ENCODE assay signal across 21 cellular contexts in genomic region chr2:224749136-224749535, GRCh38. TPM values are rescaled to one million over a fixed set of nuclear protein-coding genes. Genes with fewer than 3 reads are reported as not detected.
A peak's percentile ranks its signal among the peaks of the same experiment; 100 is the strongest.
DNase-seq lines count a peak whose midpoint lies in the region; ATAC-seq, FAIRE-seq and TF ChIP-seq lines count a peak whose summit lies in the region.
"Had no signal": no experiment of that assay in that cellular context is flagged by ENCODE, and none has a peak within 500 bp of the region (broad histone marks: within the 10 kb centered on the region; RNA-seq: fewer than 3 reads in every experiment).

No MANE protein-coding gene starts in this region.

- POLR2A ChIA-PET in HepG2 (lab: Yijun Ruan, JAX): no interaction called here

- in situ Hi-C loops in HepG2 (cut with HindIII; ENCODE audit: extremely low pct_ligation_motif_present, low pct_unique_long_range_greater_than_20kb): no loop called here

- H3K9ac ChIP-seq in HepG2 (ENCODE audit: insufficient read depth, low read depth, low read length): no peak overlapping the region
- no peak overlapping the region for H3K9ac ChIP-seq in kidney (ENCODE audit: low read length in 2 of 2)

- H3K79me2 ChIP-seq in HepG2 (ENCODE audit: insufficient read depth, low read length): no peaks in the 10 kb centered on the region

- ATAC-seq in HepG2 (peak; percentile 35; the same call in 1 of the 3 replicates), HG03175 (IDR thresholded peaks at IDR 0.05; ENCODE audit: unreplicated experiment) (no peak)
- ATAC-seq: activated CD8-positive, alpha-beta T cell treated with anti-CD3 and anti-CD28 coated beads for 36 hours; naive thymus-derived CD4-positive, alpha-beta T cell; sciatic nerve had no signal

- no peaks in the 10 kb centered on the region for H3K27me3 ChIP-seq in BE2C
- no peaks in the 10 kb centered on the region for H3K27me3 ChIP-seq in bronchial epithelial cell (ENCODE audit: control insufficient read depth, insufficient read depth, low read length)
- H3K27me3 ChIP-seq in HepG2 (ENCODE audit: control insufficient read depth in 1 of 2, insufficient read depth in 2 of 2, low read length in 2 of 2): no peaks in the 10 kb centered on the region
- H3K27me3 ChIP-seq: ascending aorta had no signal

- intact Hi-C loops in HepG2 (cut with micrococcal nuclease; ENCODE audit: unreplicated experiment): no loop called here
- intact Hi-C loops in kidney (cut with DNase I): no loop called here

- no peaks in the 10 kb centered on the region for H4K20me1 ChIP-seq in HepG2 (ENCODE audit: insufficient read depth, low read length)

- CTCF ChIA-PET in HepG2 (lab: Yijun Ruan, JAX; ENCODE audit: low intra/inter-chr PET ratio, low total read pairs): no interaction called here

- TF ChIP-seq CTCF in BE2C (IDR thresholded peaks at IDR 0.05; ENCODE audit: low read depth, low read length) (0 out of 2 replicates have a peak, but pooled peaks have one; percentile 16), bronchial epithelial cell (IDR thresholded peaks at IDR 0.05; ENCODE audit: insufficient read depth, low read length, severe bottlenecking) (no peak), HepG2 (CRISPR knock-in tag; IDR thresholded peaks at IDR 0.05) (no peak), kidney (IDR thresholded peaks at IDR 0.05; ENCODE audit: borderline replicate concordance, extremely low read depth, insufficient read depth) (no peak)

- 0% methylated on average over 1 of the region's 1 CpG for WGBS in HepG2 (ENCODE audit: low lambda C conversion rate)

- DNase-seq in BE2C: no peak
- peak; percentile 5 for DNase-seq in HuH-7 (ENCODE audit: low spot score)
- DNase-seq in bronchial epithelial cell (ENCODE audit: low read depth): peak; percentile 20
- no peak for DNase-seq in HepG2 (ENCODE audit: low spot score)
- no peak for DNase-seq in kidney
- no peak for DNase-seq in EL
- no peak for DNase-seq in hypothalamus (lab: John Stamatoyannopoulos, UW)
- DNase-seq: activated CD8-positive, alpha-beta T cell treated with anti-CD3 and anti-CD28 coated beads for 36 hours; CD4-positive, CD25-positive, alpha-beta regulatory T cell; GF-D8; kidney glomerular epithelial cell; MV-4-11; naive thymus-derived CD4-positive, alpha-beta T cell; NCI-H226; stimulated activated naive CD4-positive, alpha-beta T cell treated with Interleukin-2 at 50 U/mL for 16 hours; T-helper 9 cell had no signal

- TF ChIP-seq EP300 in HepG2 (IDR thresholded peaks at IDR 0.05; ENCODE audit: low read depth in 2 of 2, low read length in 2 of 2): no peak
- TF ChIP-seq EP300 in HepG2 (CRISPR knock-in tag; IDR thresholded peaks at IDR 0.05; ENCODE audit: borderline replicate concordance): no peak

- no peaks in the 10 kb centered on the region for H3K36me3 ChIP-seq in BE2C
- H3K36me3 ChIP-seq in bronchial epithelial cell (ENCODE audit: control insufficient read depth, insufficient read depth, low read length): no peaks in the 10 kb centered on the region
- H3K36me3 ChIP-seq in HepG2 (replicated peaks in 1 of 2; ENCODE audit: control insufficient read depth in 1 of 2, insufficient read depth in 2 of 2, low read length in 2 of 2): no peaks in the 10 kb centered on the region
- H3K36me3 ChIP-seq in kidney (ENCODE audit: control insufficient read depth in 1 of 2, insufficient read depth in 2 of 2, low read length in 2 of 2): no peaks in the 10 kb centered on the region
- H3K36me3 ChIP-seq: ascending aorta had no signal

- TF ChIP-seq POLR2A in HepG2 (IDR thresholded peaks at IDR 0.05; ENCODE audit: insufficient read depth in 1 of 2, low read depth in 2 of 2, low read length in 2 of 2): no peak

- no peak overlapping the region for H2AFZ ChIP-seq in HepG2 (ENCODE audit: low read length)

- H3K9me3 ChIP-seq in BE2C: no peaks in the 10 kb centered on the region
- H3K9me3 ChIP-seq in HepG2 (ENCODE audit: low read length): no peaks in the 10 kb centered on the region
- H3K9me3 ChIP-seq in kidney (ENCODE audit: control insufficient read depth in 1 of 2, low read length in 2 of 2): no peaks in the 10 kb centered on the region
- H3K9me3 ChIP-seq: ascending aorta had no signal

- no peak for TF ChIP-seq RAD21 in HepG2 (CRISPR knock-in tag; IDR thresholded peaks at IDR 0.05)

- FAIRE-seq in bronchial epithelial cell (lab: Jason Lieb, UNC) (no peak), HepG2 (lab: Jason Lieb, UNC) (no peak), kidney (lab: Jason Lieb, UNC) (no peak)
- FAIRE-seq: GM18507, RCC 7860 had no signal

- H3K4me3 ChIP-seq in BE2C (ENCODE audit: low read depth, low read length) (no peak overlapping the region), bronchial epithelial cell (ENCODE audit: low read depth, low read length) (no peak overlapping the region), HepG2 (replicated peaks in 1 of 3; ENCODE audit: insufficient read depth in 1 of 3, low read depth in 2 of 3, low read length in 3 of 3) (no peak overlapping the region), kidney (ENCODE audit: low read length in 2 of 2) (no peak overlapping the region)
- H3K4me3 ChIP-seq: ascending aorta had no signal

- no peak overlapping the region for H3K27ac ChIP-seq in HepG2 (ENCODE audit: extremely low read length, insufficient read depth, low read length)
- no peak overlapping the region for H3K27ac ChIP-seq in kidney (ENCODE audit: low read depth in 2 of 2, low read length in 2 of 2)
- H3K27ac ChIP-seq: ascending aorta had no signal

- H3K4me1 ChIP-seq in BE2C (no peaks in the 10 kb centered on the region), HepG2 (ENCODE audit: insufficient read depth, low read length) (no peaks in the 10 kb centered on the region), kidney (ENCODE audit: control insufficient read depth in 1 of 2, insufficient read depth in 1 of 2, low read depth in 1 of 2, low read length in 2 of 2) (no peaks in the 10 kb centered on the region)
- H3K4me1 ChIP-seq: ascending aorta had no signal

- H3K4me2 ChIP-seq in HepG2 (ENCODE audit: low read depth, low read length): no peak overlapping the region

- BruUV-seq in HepG2 (replicated peaks; lab: Mats Ljungman, UMichigan): no TSS peak

TF ChIP-seq in HepG2, 621 proteins besides CTCF, POLR2A, EP300 and RAD21:
- TF ChIP-seq MAFK (conservative IDR thresholded peaks at IDR 0.05 in 1 of 2, IDR thresholded peaks at IDR 0.05 in 1 of 2; ENCODE audit: low read length in 2 of 2): no peak
- no peak for TF ChIP-seq ZNF761 (CRISPR knock-in tag; conservative IDR thresholded peaks at IDR 0.05)
- no peak for TF ChIP-seq CBX1 (IDR thresholded peaks at IDR 0.05; ENCODE audit: low read depth)
TF ChIP-seq in HepG2: peak in this region for 0.

RNA-seq across cellular contexts. Expression of gene CCDC195, which starts 33.0 kb away (rescaled TPM):
- not detected for polyA plus RNA-seq in BE2C (2012; ENCODE audit: insufficient read depth, insufficient read length, low read depth)
- total RNA-seq in bronchial epithelial cell: not detected in 2 replicates
- not detected in 2 replicates for total RNA-seq in HepG2 (2016; rRNA removed; fragmentation: Illumina TruSeq; extraction: Trizol)
- total RNA-seq in HepG2 (2016; cell fraction: cytosol; rRNA removed; fragmentation: Illumina TruSeq; extraction: Trizol; ENCODE audit: low read depth): not detected in 2 replicates
- not detected in 2 replicates for total RNA-seq in HepG2 (2016; cell fraction: insoluble cytoplasmic fraction; rRNA removed; fragmentation: Illumina TruSeq; extraction: Trizol)
- total RNA-seq in HepG2 (2016; cell fraction: membrane; rRNA removed; fragmentation: Illumina TruSeq; extraction: Trizol): not detected in 2 replicates
- not detected in 2 replicates for total RNA-seq in HepG2 (2016; cell fraction: nucleus; rRNA removed; fragmentation: Illumina TruSeq; extraction: Trizol)
- not detected in 2 replicates for polyA plus RNA-seq in HepG2 (2011; rRNA removed)
- polyA plus RNA-seq in HepG2 (2011; cell fraction: cytosol; rRNA removed): not detected in 2 replicates
- polyA plus RNA-seq in HepG2 (2011; cell fraction: nucleus; rRNA removed): not detected in 2 replicates
- not detected in 2 replicates for polyA plus RNA-seq in HepG2 (2012)
- not detected in 2 replicates for polyA plus RNA-seq in HepG2 (2016; cell fraction: cytosol; fragmentation: Illumina TruSeq; extraction: Trizol; ENCODE audit: low read depth)
- not detected in 2 replicates for polyA plus RNA-seq in HepG2 (2016; cell fraction: insoluble cytoplasmic fraction; fragmentation: Illumina TruSeq; extraction: Trizol; ENCODE audit: low read depth)
- not detected in 2 replicates for polyA plus RNA-seq in HepG2 (2016; cell fraction: membrane; fragmentation: Illumina TruSeq; extraction: Trizol; ENCODE audit: low read depth)
- polyA plus RNA-seq in HepG2 (2016; cell fraction: nucleus; fragmentation: Illumina TruSeq; extraction: Trizol; ENCODE audit: insufficient read depth, low read depth): not detected in 2 replicates
- polyA minus RNA-seq in HepG2 (2011; rRNA and poly(A)+ RNA removed; ENCODE audit: low replicate concordance): not detected in 2 replicates
- not detected in 2 replicates for polyA minus RNA-seq in HepG2 (2011; cell fraction: cytosol; rRNA and poly(A)+ RNA removed)
- polyA minus RNA-seq in HepG2 (2011; cell fraction: nucleus; rRNA and poly(A)+ RNA removed): not detected in 2 replicates
- total RNA-seq in kidney: not detected
- not detected for polyA plus RNA-seq in kidney (ENCODE audit: insufficient read depth, low read depth, low replicate concordance)
- total RNA-seq: activated CD8-positive, alpha-beta T cell treated with anti-CD3 and anti-CD28 coated beads for 36 hours; ascending aorta; CD4-positive, CD25-positive, alpha-beta regulatory T cell; naive thymus-derived CD4-positive, alpha-beta T cell; sciatic nerve had no signal
- polyA plus RNA-seq: CD4-positive, CD25-positive, alpha-beta regulatory T cell; naive thymus-derived CD4-positive, alpha-beta T cell had no signal

Comparison
In these comparisons a context has a peak if more than half of its experiments do, and no peak if none do; other contexts are left out.
1. DNase-seq: peak in HuH-7 (single experiment) and bronchial epithelial cell (single experiment); none in BE2C (single experiment), HepG2 (single experiment), kidney (single experiment), EL (single experiment) and hypothalamus (0 of 51).